ENCODE assay signal across 1 cellular context in the genomic region with DNA sequence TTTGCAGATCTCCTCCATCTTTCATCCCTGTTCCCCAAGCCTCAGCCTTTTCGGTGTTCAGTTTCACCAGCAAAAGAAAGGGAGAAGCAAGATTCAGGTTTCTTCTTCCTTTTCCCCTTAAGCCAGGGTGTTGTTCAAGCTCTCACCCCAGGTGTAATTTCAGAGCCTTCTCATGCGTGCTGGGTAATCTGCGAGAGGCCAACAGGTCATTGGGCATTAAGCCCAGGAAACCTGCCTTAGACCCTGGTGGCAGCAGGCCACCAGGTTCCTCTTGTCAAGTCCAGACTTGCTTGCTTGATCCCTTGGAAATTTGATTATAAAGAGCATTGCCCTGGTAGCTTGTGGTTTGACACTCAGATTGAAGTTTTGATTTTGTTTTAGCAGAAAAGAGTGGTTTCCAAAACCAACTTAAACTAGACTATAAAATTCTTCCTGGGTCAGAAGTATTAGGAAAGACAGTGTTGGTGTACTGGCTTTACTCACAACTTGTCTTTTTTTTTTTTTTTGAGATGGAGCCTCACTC.
TF ChIP-seq lines count a peak whose summit lies in the region.

No MANE protein-coding gene starts in this region.

TF ChIP-seq in SK-N-SH, 30 proteins besides CTCF, POLR2A, EP300 and RAD21 (continued from another document):
- TF ChIP-seq PBX3 (IDR thresholded peaks at IDR 0.05), result no peak
TF ChIP-seq in SK-N-SH: peak in this region for 0.
